Comparison of ENCODE assay signal across 33 cellular contexts in genomic region chr5:109365653-109366052, GRCh38.
"Had no signal": no experiment of that assay in that cellular context is flagged by ENCODE, and none has a peak within 500 bp of the region (broad histone marks: within the 10 kb centered on the region; RNA-seq: fewer than 3 reads in every experiment).

No MANE protein-coding gene starts in this region.

- H3K4me3 Mint-ChIP-seq: activated CD4-positive, alpha-beta T cell treated with anti-CD3 and anti-CD28 coated beads for 36 hours; activated CD8-positive, alpha-beta memory T cell treated with anti-CD3 and anti-CD28 coated beads, Interleukin-2, amount 10 ng/mL, durations not matched to agents 7 days and 5 days; activated CD8-positive, alpha-beta T cell treated with anti-CD3 and anti-CD28 coated beads, Interleukin-2, amount 10 ng/mL, durations not matched to agents 7 days and 5 days; effector memory CD8-positive, alpha-beta T cell; natural killer cell; neural progenitor cell; stimulated activated memory B cell treated with anti-CD40 and anti-IgM and Interleukin-4, amounts not matched to agents 10 μg/mL and 1 μg/mL and 100 μg/mL, for 72 hours; stimulated activated naive CD8-positive, alpha-beta T cell treated with anti-CD3 and anti-CD28 coated beads, Interleukin-15, amount 100 ng/mL, for 72 hours had no signal

- H3K27me3 ChIP-seq: adrenal gland, brain microvascular endothelial cell, gastroesophageal sphincter, hepatocyte, neural progenitor cell, sigmoid colon, thyroid gland, upper lobe of left lung, vagina had no signal

- H3K4me2 ChIP-seq: hepatocyte, neural progenitor cell had no signal

- H3K9me3 ChIP-seq: sigmoid colon, thyroid gland had no signal

- H3K27ac Mint-ChIP-seq: activated CD4-positive, alpha-beta T cell treated with anti-CD3 and anti-CD28 coated beads for 36 hours; activated CD8-positive, alpha-beta memory T cell treated with anti-CD3 and anti-CD28 coated beads, Interleukin-2, amount 10 ng/mL, durations not matched to agents 7 days and 5 days; activated CD8-positive, alpha-beta T cell treated with anti-CD3 and anti-CD28 coated beads, Interleukin-2, amount 10 ng/mL, durations not matched to agents 7 days and 5 days; activated naive CD4-positive, alpha-beta T cell treated with anti-CD3 and anti-CD28 coated beads, Interleukin-2, amount 50 U/mL, for 72 hours; neural progenitor cell; stimulated activated memory B cell treated with anti-CD40 and anti-IgM and Interleukin-4, amounts not matched to agents 10 μg/mL and 1 μg/mL and 100 μg/mL, for 72 hours; stimulated activated naive CD8-positive, alpha-beta T cell treated with anti-CD3 and anti-CD28 coated beads, Interleukin-15, amount 100 ng/mL, for 72 hours had no signal

- H3K9me3 Mint-ChIP-seq: effector memory CD8-positive, alpha-beta T cell; natural killer cell; stimulated activated memory B cell treated with anti-CD40 and anti-IgM and Interleukin-4, amounts not matched to agents 10 μg/mL and 1 μg/mL and 100 μg/mL, for 72 hours had no signal

- ATAC-seq: activated CD8-positive, alpha-beta memory T cell treated with anti-CD3 and anti-CD28 coated beads, Interleukin-2, amount 10 ng/mL, durations not matched to agents 7 days and 5 days; activated CD8-positive, alpha-beta T cell treated with anti-CD3 and anti-CD28 coated beads, Interleukin-2, amount 10 ng/mL, durations not matched to agents 7 days and 5 days; activated naive CD4-positive, alpha-beta T cell treated with anti-CD3 and anti-CD28 coated beads, Interleukin-2, amount 50 U/mL, for 72 hours; effector memory CD8-positive, alpha-beta T cell; gastroesophageal sphincter; natural killer cell; psoas muscle; stimulated activated memory B cell treated with anti-CD40 and anti-IgM and Interleukin-4, amounts not matched to agents 10 μg/mL and 1 μg/mL and 100 μg/mL, for 72 hours; stimulated activated naive CD8-positive, alpha-beta T cell treated with anti-CD3 and anti-CD28 coated beads, Interleukin-15, amount 100 ng/mL, for 72 hours had no signal

- H3K27me3 Mint-ChIP-seq: activated CD4-positive, alpha-beta T cell treated with anti-CD3 and anti-CD28 coated beads for 36 hours; activated CD8-positive, alpha-beta memory T cell treated with anti-CD3 and anti-CD28 coated beads, Interleukin-2, amount 10 ng/mL, durations not matched to agents 7 days and 5 days; effector memory CD8-positive, alpha-beta T cell; stimulated activated memory B cell treated with anti-CD40 and anti-IgM and Interleukin-4, amounts not matched to agents 10 μg/mL and 1 μg/mL and 100 μg/mL, for 72 hours; stimulated activated naive CD8-positive, alpha-beta T cell treated with anti-CD3 and anti-CD28 coated beads, Interleukin-15, amount 100 ng/mL, for 72 hours had no signal

- H3K9ac ChIP-seq: neural progenitor cell, parathyroid adenoma had no signal

- H2AFZ ChIP-seq: hepatocyte, neural progenitor cell, parathyroid adenoma had no signal

- H3K27ac ChIP-seq: adrenal gland, brain microvascular endothelial cell, gastroesophageal sphincter, hepatocyte, left ventricle myocardium inferior, neural progenitor cell, parathyroid adenoma, psoas muscle, sigmoid colon, thyroid gland, upper lobe of left lung, vagina had no signal

- DNase-seq: activated CD4-positive, alpha-beta T cell treated with anti-CD3 and anti-CD28 coated beads for 36 hours; activated CD4-positive, CD25-positive, alpha-beta regulatory T cell; activated CD8-positive, alpha-beta memory T cell treated with anti-CD3 and anti-CD28 coated beads, Interleukin-2, amount 10 ng/mL, durations not matched to agents 7 days and 5 days; activated CD8-positive, alpha-beta T cell treated with anti-CD3 and anti-CD28 coated beads, Interleukin-2, amount 10 ng/mL, durations not matched to agents 7 days and 5 days; activated naive CD4-positive, alpha-beta T cell; activated T-cell treated with anti-CD3 and anti-CD28 coated beads, Interleukin-2, amount 50 U/mL, for 48 hours; adrenal gland; brain microvascular endothelial cell; cortex of kidney; effector memory CD8-positive, alpha-beta T cell; islet precursor cell; left ventricle myocardium inferior; mesendoderm; natural killer cell; occipital lobe; psoas muscle; sigmoid colon; small intestine; stimulated activated CD4-positive, alpha-beta T cell treated with anti-CD3 and anti-CD28 coated beads, Interleukin-1b, Interleukin-23, amount 100 ng/mL, for 48 hours; stimulated activated CD4-positive, alpha-beta T cell treated with anti-CD3 and anti-CD28 coated beads, Interleukin-4, amount 100 ng/mL, for 4 hours; stimulated activated CD8-positive, alpha-beta memory T cell treated with anti-CD3 and anti-CD28 coated beads, Interleukin-4, amount 100 ng/mL, for 48 hours; stimulated activated naive CD8-positive, alpha-beta T cell treated with anti-CD3 and anti-CD28 coated beads, Interleukin-15, amount 100 ng/mL, for 72 hours; substantia nigra; thyroid gland; upper lobe of left lung had no signal

- H3K4me3 ChIP-seq: adrenal gland, gastroesophageal sphincter, hepatocyte, left ventricle myocardium inferior, lung, neural progenitor cell, psoas muscle, sigmoid colon, thyroid gland, upper lobe of left lung, vagina had no signal

- H3K4me1 ChIP-seq: neural progenitor cell, thyroid gland, upper lobe of left lung had no signal

- H3K4me1 Mint-ChIP-seq: activated CD8-positive, alpha-beta memory T cell treated with anti-CD3 and anti-CD28 coated beads, Interleukin-2, amount 10 ng/mL, durations not matched to agents 7 days and 5 days; neural progenitor cell had no signal
